Comparison of ENCODE assay signal across 8 cellular contexts in the genomic region with DNA sequence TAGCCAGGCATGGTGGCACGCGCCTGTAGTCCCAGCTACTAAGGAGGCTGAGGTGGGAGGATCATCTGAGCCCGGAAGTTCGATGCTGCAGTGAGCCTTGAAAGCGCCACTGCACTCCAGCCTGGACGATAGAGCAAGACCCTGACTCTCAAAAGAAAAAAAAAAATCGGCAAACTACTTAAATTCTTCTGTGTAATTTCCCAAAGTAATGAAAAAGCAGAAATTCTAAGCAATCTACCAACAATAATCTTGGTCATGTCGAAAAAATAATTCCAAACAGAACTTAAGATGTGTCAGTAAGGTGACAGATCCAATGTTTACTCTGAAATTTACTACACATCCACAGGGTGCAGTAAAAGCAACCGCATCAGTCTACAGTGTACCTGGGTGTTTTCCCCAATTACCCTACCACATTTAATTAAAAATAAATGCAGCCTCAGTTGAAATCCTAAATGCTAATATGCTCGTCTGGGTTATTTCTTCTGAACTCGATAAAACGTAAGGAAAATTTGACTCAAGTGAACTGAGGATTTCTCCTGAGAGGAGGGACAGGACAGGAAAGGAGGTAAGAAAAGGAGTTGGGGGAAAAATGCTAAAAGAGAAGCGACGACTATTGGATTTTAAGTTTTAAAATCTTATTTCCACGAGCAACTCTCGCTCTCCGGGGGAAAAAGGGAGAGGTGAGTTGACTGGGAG. TPM values are rescaled to one million over a fixed set of nuclear protein-coding genes. Genes with fewer than 3 reads are reported as not detected.
DNase-seq lines count a peak whose midpoint lies in the region; ATAC-seq and TF ChIP-seq lines count a peak whose summit lies in the region.

No MANE protein-coding gene starts in this region.

- POLR2A ChIA-PET in CD8-positive, alpha-beta T cell (lab: Charles Lee), result no interaction called here
- POLR2A ChIA-PET in RWPE1 (lab: Yijun Ruan, JAX; ENCODE audit: low non-redundant PET), result interaction anchor here (0.6 kb wide), 2 partner anchors 43 to 181 kb away, joined by 3 to 6 read pairs; no protein-coding TSS in a partner anchor
- POLR2A ChIA-PET in naive thymus-derived CD8-positive, alpha-beta T cell (lab: Charles Lee), result interaction anchor here (1.9 to 2.4 kb wide), 2 partner anchors 45 to 48 kb away, joined by 13 read pairs; a partner anchor contains a TSS

- H3K9me3 ChIP-seq in CD8-positive, alpha-beta T cell (ENCODE audit: low read length), result no peaks in the 10 kb centered on the region
- no peaks in the 10 kb centered on the region for H3K9me3 ChIP-seq in effector memory CD4-positive, alpha-beta T cell (ENCODE audit: control insufficient read depth, low read length)

- peak overlapping the region; percentile 84 for H3K27ac ChIP-seq in CD8-positive, alpha-beta T cell (ENCODE audit: low read depth, low read length)
- H3K27ac ChIP-seq in RWPE1, result peak overlapping the region; percentile 92
- peak overlapping the region; percentile 91 for H3K27ac ChIP-seq in effector memory CD4-positive, alpha-beta T cell (ENCODE audit: insufficient read depth, low read length, poor library complexity, severe bottlenecking)

- no peaks in the 10 kb centered on the region for H3K27me3 Mint-ChIP-seq in CD8-positive, alpha-beta T cell (ENCODE audit: low read depth)
- peaks cover 0 to 2% (median 0%) of the 10 kb centered on the region in 5 donors for H3K27me3 Mint-ChIP-seq in naive thymus-derived CD8-positive, alpha-beta T cell

- CTCF ChIA-PET in CD8-positive, alpha-beta T cell (lab: Charles Lee), result no interaction called here
- CTCF ChIA-PET in RWPE1 (lab: Yijun Ruan, JAX), result interaction anchor here (0.9 kb wide), 1 partner anchor 59 kb away, joined by 7 read pairs; no protein-coding TSS in a partner anchor

- intact Hi-C loops in CD8-positive, alpha-beta T cell (cut with DNase I, micrococcal nuclease), result loop anchor here (1.0 to 5.0 kb wide), 6 partner anchors 44 to 1763 kb away; a partner anchor contains a TSS

- H3K9me3 Mint-ChIP-seq in CD8-positive, alpha-beta T cell, result no peaks in the 10 kb centered on the region
- H3K9me3 Mint-ChIP-seq in naive thymus-derived CD8-positive, alpha-beta T cell, result no peaks in the 10 kb centered on the region

- TF ChIP-seq CTCF in CD8-positive, alpha-beta T cell (IDR thresholded peaks at IDR 0.05), result no peak
- no peak for TF ChIP-seq CTCF in RWPE1 (conservative IDR thresholded peaks at IDR 0.05; ENCODE audit: low read depth)

- H3K27ac Mint-ChIP-seq in CD8-positive, alpha-beta T cell, result peak overlapping the region; percentile 94
- H3K27ac Mint-ChIP-seq in naive thymus-derived CD8-positive, alpha-beta T cell, result peak overlapping the region; percentile 90 to 98 (median 95)

- peak overlapping the region; percentile 89 for H3K4me3 ChIP-seq in CD8-positive, alpha-beta T cell (ENCODE audit: low read depth, low read length)
- peak overlapping the region; percentile 97 for H3K4me3 ChIP-seq in effector memory CD4-positive, alpha-beta T cell (ENCODE audit: insufficient read depth, low read depth, low read length, poor library complexity, severe bottlenecking)

- no peak for DNase-seq in CD8-positive, alpha-beta T cell
- peak; percentile 46 for DNase-seq in RWPE1 (ENCODE audit: low spot score)
- no peak for DNase-seq in effector memory CD4-positive, alpha-beta T cell
- peak in 2 of 10 donors; percentile 7 to 28 for DNase-seq in naive thymus-derived CD8-positive, alpha-beta T cell

- peak overlapping the region; percentile 95 for H3K4me3 Mint-ChIP-seq in CD8-positive, alpha-beta T cell
- H3K4me3 Mint-ChIP-seq in naive thymus-derived CD8-positive, alpha-beta T cell, result peak overlapping the region; percentile 89 to 99 (median 94)

- H3K27me3 ChIP-seq in CD8-positive, alpha-beta T cell (ENCODE audit: insufficient read depth, low read length), result no peaks in the 10 kb centered on the region
- no peaks in the 10 kb centered on the region for H3K27me3 ChIP-seq in effector memory CD4-positive, alpha-beta T cell (replicated peaks; ENCODE audit: control insufficient read depth, insufficient read depth, low read length, poor library complexity, severe bottlenecking)

- ATAC-seq in CD8-positive, alpha-beta T cell, result no peak
- ATAC-seq in GM21515 (IDR thresholded peaks at IDR 0.05; ENCODE audit: unreplicated experiment) (peak; percentile 26), GM18511 (IDR thresholded peaks at IDR 0.05; ENCODE audit: unreplicated experiment) (no peak), HG03460 (IDR thresholded peaks at IDR 0.05; ENCODE audit: unreplicated experiment) (no peak), HG03521 (IDR thresholded peaks at IDR 0.05; ENCODE audit: unreplicated experiment) (no peak)
- no peak for ATAC-seq in naive thymus-derived CD8-positive, alpha-beta T cell

- no peaks in the 10 kb centered on the region for H3K36me3 ChIP-seq in CD8-positive, alpha-beta T cell (ENCODE audit: insufficient read depth, low read length)
- peaks cover 5% of the 10 kb centered on the region for H3K36me3 ChIP-seq in effector memory CD4-positive, alpha-beta T cell (ENCODE audit: control insufficient read depth, insufficient read depth, low read length)

- H3K4me1 ChIP-seq in CD8-positive, alpha-beta T cell (ENCODE audit: insufficient read depth, low read length), result peaks cover 27% of the 10 kb centered on the region
- no peaks in the 10 kb centered on the region for H3K4me1 ChIP-seq in effector memory CD4-positive, alpha-beta T cell (ENCODE audit: control insufficient read depth, insufficient read depth, low read length, poor library complexity, severe bottlenecking)

- peaks cover 39% of the 10 kb centered on the region for H3K4me1 Mint-ChIP-seq in CD8-positive, alpha-beta T cell (ENCODE audit: low read depth)
- H3K4me1 Mint-ChIP-seq in naive thymus-derived CD8-positive, alpha-beta T cell, result peaks cover 10 to 40% (median 27%) of the 10 kb centered on the region in 4 donors

- peaks cover 22% of the 10 kb centered on the region for H3K36me3 Mint-ChIP-seq in CD8-positive, alpha-beta T cell
- H3K36me3 Mint-ChIP-seq in naive thymus-derived CD8-positive, alpha-beta T cell, result peaks cover 0 to 17% (median 0%) of the 10 kb centered on the region in 3 donors

RNA-seq across cellular contexts. Expression of a gene that starts 0.8 kb away (rescaled TPM):
- 10 to 100 TPM; 42.8 to 44.2 TPM for total RNA-seq in CD8-positive, alpha-beta T cell
- 100 to 1,000 TPM; 109 to 111 TPM for total RNA-seq in naive thymus-derived CD8-positive, alpha-beta T cell
- polyA plus RNA-seq in naive thymus-derived CD8-positive, alpha-beta T cell, result 10 to 100 TPM; 47.8 to 54.3 (median 52.0) TPM

RNA-seq across cellular contexts. Expression of a gene that starts 44.1 kb away (rescaled TPM):
- total RNA-seq in CD8-positive, alpha-beta T cell, result 1 to 10 TPM; 2.9 to 3.2 TPM
- 10 to 100 TPM; 16.0 to 19.5 TPM for total RNA-seq in naive thymus-derived CD8-positive, alpha-beta T cell
- polyA plus RNA-seq in naive thymus-derived CD8-positive, alpha-beta T cell, result 10 to 100 TPM; 15.0 to 18.4 (median 16.0) TPM

RNA-seq across cellular contexts. Expression of a gene that starts 48.4 kb away (rescaled TPM):
- total RNA-seq in CD8-positive, alpha-beta T cell, result 10 to 100 TPM; 14.4 to 16.2 TPM
- total RNA-seq in naive thymus-derived CD8-positive, alpha-beta T cell, result 10 to 100 TPM; 44.5 to 46.0 TPM
- 10 to 100 TPM; 51.7 to 70.3 (median 58.4) TPM for polyA plus RNA-seq in naive thymus-derived CD8-positive, alpha-beta T cell

Comparison
In these comparisons a context has a peak if more than half of its experiments do, and no peak if none do; other contexts are left out.
1. RNA of a gene that starts 44.1 kb away (total RNA-seq): 16.0 to 19.5 TPM in naive thymus-derived CD8-positive, alpha-beta T cell; 2.9 to 3.2 TPM in CD8-positive, alpha-beta T cell; every median in the first group is over 4 times any median in the second.
2. Peak in every context shown above with its lines, with median percentiles within 50 percentile points of each other: H3K27ac ChIP-seq.